Comparison of ENCODE assay signal across 8 cellular contexts in genomic region chr10:80453392-80453714, GRCh38. TPM values are rescaled to one million over a fixed set of nuclear protein-coding genes. Genes with fewer than 3 reads are reported as not detected.
A peak's percentile ranks its signal among the peaks of the same experiment; 100 is the strongest.
DNase-seq lines count a peak whose midpoint lies in the region; ATAC-seq and TF ChIP-seq lines count a peak whose summit lies in the region.

No MANE protein-coding gene starts in this region.

- no peaks in the 10 kb centered on the region for H3K9me3 Mint-ChIP-seq in activated T-helper 17 cell treated with anti-CD3 and anti-CD28 coated beads, Interleukin-2, amount 50 U/mL, for 72 hours

- TF ChIP-seq CTCF in HEK293 (tag by site-specific recombination; IDR thresholded peaks at IDR 0.05) (no peak), spleen (IDR thresholded peaks at IDR 0.05 in 8 of 11, conservative IDR thresholded peaks at IDR 0.05 in 3 of 11) (no peak)

- peak overlapping the region; percentile 81 for H3K27ac Mint-ChIP-seq in activated T-helper 17 cell treated with anti-CD3 and anti-CD28 coated beads, Interleukin-2, amount 50 U/mL, for 72 hours

- H3K4me3 ChIP-seq in HEK293 (ENCODE audit: low read depth, low read length): peak overlapping the region; percentile 40
- peak overlapping the region; percentile 64 for H3K4me3 ChIP-seq in iPS-15b (ENCODE audit: low read depth, low read length)
- H3K4me3 ChIP-seq in spleen: peak overlapping the region in 6 of 8 donors; percentile 28 to 87 (median 42)

- TF ChIP-seq POLR2A in spleen (IDR thresholded peaks at IDR 0.05): no peak

- no peaks in the 10 kb centered on the region for H3K36me3 ChIP-seq in HEK293 (ENCODE audit: control insufficient read depth in 2 of 2, insufficient read depth in 1 of 2, low read length in 2 of 2)
- no peaks in the 10 kb centered on the region for H3K36me3 ChIP-seq in iPS-15b (ENCODE audit: control insufficient read depth, insufficient read depth, low read length)
- H3K36me3 ChIP-seq in spleen: peaks cover 0 to 9% (median 0%) of the 10 kb centered on the region in 6 donors

- peaks cover 18% of the 10 kb centered on the region for H3K27me3 ChIP-seq in iPS-15b (ENCODE audit: control insufficient read depth, insufficient read depth, low read length)
- no peaks in the 10 kb centered on the region for H3K27me3 ChIP-seq in spleen (replicated peaks in 1 of 7)

- peaks cover 35% of the 10 kb centered on the region for H3K36me3 Mint-ChIP-seq in activated T-helper 17 cell treated with anti-CD3 and anti-CD28 coated beads, Interleukin-2, amount 50 U/mL, for 72 hours (ENCODE audit: low read depth)

- POLR2A ChIA-PET in HEK293 (lab: Yijun Ruan, JAX): interaction anchor here (0.5 to 1.2 kb wide), 5 partner anchors 9 to 687 kb away, joined by 3 to 5 read pairs (median 3); no protein-coding TSS in a partner anchor

- 47 to 65% (median 50%) methylated on average over 9 of the region's 9 CpGs for WGBS in spleen, 5 donors

- intact Hi-C loops in spleen (cut with DNase I; ENCODE audit: low total_unique reads): no loop called here

- ATAC-seq in activated T-helper 17 cell treated with anti-CD3 and anti-CD28 coated beads, Interleukin-2, amount 50 U/mL, for 72 hours (replicated peaks): no peak
- no peak for ATAC-seq in HG03432 (IDR thresholded peaks at IDR 0.05; ENCODE audit: unreplicated experiment)

- no peak overlapping the region for H3K4me3 Mint-ChIP-seq in activated T-helper 17 cell treated with anti-CD3 and anti-CD28 coated beads, Interleukin-2, amount 50 U/mL, for 72 hours

- H3K9me3 ChIP-seq in HEK293 (ENCODE audit: control insufficient read depth, insufficient read depth, low read depth, low read length): no peaks in the 10 kb centered on the region
- H3K9me3 ChIP-seq in iPS-15b (ENCODE audit: control insufficient read depth, insufficient read depth, low read length): no peaks in the 10 kb centered on the region
- H3K9me3 ChIP-seq in spleen: peaks cover 0 to 6% (median 0%) of the 10 kb centered on the region in 8 donors

- peak overlapping the region; percentile 75; the same call in 1 of the 2 replicates for H3K27ac ChIP-seq in HEK293 (ENCODE audit: extremely low read depth, low read depth, low read length)
- peak overlapping the region; percentile 71 to 99 (median 88) for H3K27ac ChIP-seq in spleen

- peak overlapping the region; percentile 28 for H3K9ac ChIP-seq in iPS-15b (ENCODE audit: low read depth, low read length)

- H3K4me1 Mint-ChIP-seq in activated T-helper 17 cell treated with anti-CD3 and anti-CD28 coated beads, Interleukin-2, amount 50 U/mL, for 72 hours: peaks cover 20% of the 10 kb centered on the region

- H3K4me1 ChIP-seq in HEK293 (ENCODE audit: control insufficient read depth, insufficient read depth, low read length) (no peaks in the 10 kb centered on the region; the same call in 1 of the 2 replicates), iPS-15b (ENCODE audit: control insufficient read depth, insufficient read depth, low read length) (peaks cover 4% of the 10 kb centered on the region), spleen (peaks cover 31 to 70% (median 44%) of the 10 kb centered on the region in 6 donors)

- CTCF ChIA-PET in HEK293 (lab: Yijun Ruan, JAX): interaction anchor here (0.7 to 1.9 kb wide), 4 partner anchors 9 to 471 kb away, joined by 3 to 13 read pairs (median 7); no protein-coding TSS in a partner anchor

- no peaks in the 10 kb centered on the region for H3K27me3 Mint-ChIP-seq in activated T-helper 17 cell treated with anti-CD3 and anti-CD28 coated beads, Interleukin-2, amount 50 U/mL, for 72 hours

- DNase-seq in spleen (peak; percentile 80), EL (no peak)
- no peak for DNase-seq in stimulated activated naive CD4-positive, alpha-beta T cell treated with Interleukin-2 at 50 U/mL for 16 hours (lab: John Stamatoyannopoulos, UW)
- no peak for DNase-seq in stimulated activated CD4-positive, alpha-beta T cell treated with anti-CD3 and anti-CD28 coated beads, Interleukin-2, amount 100 ng/mL, for 24 hours

TF ChIP-seq in HEK293, 187 proteins besides CTCF, POLR2A, EP300 and RAD21 (continues in another document):
- TF ChIP-seq ZNF585B (tag by site-specific recombination; IDR thresholded peaks at IDR 0.05): no peak
- TF ChIP-seq SP7 (tag by site-specific recombination; IDR thresholded peaks at IDR 0.05): peak; percentile 27; the same call in 1 of the 2 replicates
- no peak for TF ChIP-seq TSHZ1 (tag by site-specific recombination; IDR thresholded peaks at IDR 0.05; ENCODE audit: borderline replicate concordance)
- peak; percentile 62 for TF ChIP-seq SCRT2 (tag by site-specific recombination; IDR thresholded peaks at IDR 0.05)
- no peak for TF ChIP-seq OSR2 (tag by site-specific recombination; IDR thresholded peaks at IDR 0.05)
- no peak for TF ChIP-seq ZNF501 (tag by site-specific recombination; IDR thresholded peaks at IDR 0.05)
- TF ChIP-seq INSM2 (tag by site-specific recombination; IDR thresholded peaks at IDR 0.05): no peak
- no peak for TF ChIP-seq ZSCAN18 (tag by site-specific recombination; IDR thresholded peaks at IDR 0.05)
- no peak for TF ChIP-seq ZFP3 (tag by site-specific recombination; IDR thresholded peaks at IDR 0.05; ENCODE audit: low read depth)
- no peak for TF ChIP-seq ZNF266 (tag by site-specific recombination; IDR thresholded peaks at IDR 0.05; ENCODE audit: low read depth)

RNA-seq across cellular contexts. Expression of gene TSPAN14, which starts 0.8 kb away (rescaled TPM):
- total RNA-seq in activated T-helper 17 cell treated with anti-CD3 and anti-CD28 coated beads, Interleukin-2, amount 50 U/mL, for 72 hours: 10 to 100 TPM; 61.9 to 64.5 TPM
- 100 to 1,000 TPM in 6 of 7 donors, 10 to 100 TPM in 1; 81.3 to 172 (median 129) TPM for total RNA-seq in spleen
- polyA plus RNA-seq in spleen: 10 to 100 TPM; 13.3 to 32.5 (median 24.6) TPM

RNA-seq across cellular contexts. Expression of gene PRXL2A, which starts 45.0 kb away (rescaled TPM):
- total RNA-seq in activated T-helper 17 cell treated with anti-CD3 and anti-CD28 coated beads, Interleukin-2, amount 50 U/mL, for 72 hours: 1 to 10 TPM; 9.4 to 9.6 TPM
- 10 to 100 TPM; 12.7 to 20.7 (median 16.9) TPM for total RNA-seq in spleen
- polyA plus RNA-seq in spleen: 10 to 100 TPM; 12.4 to 19.0 (median 14.3) TPM
